ENCODE assay signal across 21 cellular contexts in the genomic region with DNA sequence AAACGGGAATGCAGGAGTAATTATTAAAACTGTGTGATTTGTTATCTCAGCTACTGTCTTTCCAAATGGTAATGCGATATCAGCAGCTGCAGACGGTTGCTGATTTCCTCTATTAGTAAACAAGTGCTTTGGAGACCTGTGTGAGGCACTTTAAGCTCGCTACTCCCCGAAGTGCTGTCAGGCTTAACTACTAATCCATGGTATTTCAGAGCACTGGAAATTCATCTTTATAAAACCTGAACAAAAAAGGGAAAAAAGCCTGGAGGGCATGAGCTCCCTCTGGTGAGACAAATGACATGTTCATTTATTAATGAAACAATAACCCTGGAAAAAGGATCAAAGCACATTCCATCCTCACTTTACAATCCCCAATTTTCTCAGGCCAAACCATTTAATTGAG.
A peak's percentile ranks its signal among the peaks of the same experiment; 100 is the strongest.
DNase-seq lines count a peak whose midpoint lies in the region; ATAC-seq, FAIRE-seq and TF ChIP-seq lines count a peak whose summit lies in the region.
"Had no signal": no experiment of that assay in that cellular context is flagged by ENCODE, and none has a peak within 500 bp of the region (broad histone marks: within the 10 kb centered on the region; RNA-seq: fewer than 3 reads in every experiment).

No MANE protein-coding gene starts in this region.

- H3K56ac ChIP-seq in H1 (replicated peaks; ENCODE audit: insufficient read length, low read depth, low read length) = no peak overlapping the region

- ATAC-seq in GM21576 (IDR thresholded peaks at IDR 0.05; ENCODE audit: unreplicated experiment) (no peak), T-cell (replicated peaks in 1 of 4) (no peak)
- ATAC-seq: activated T-helper 17 cell treated with anti-CD3 and anti-CD28 coated beads, Interleukin-2, amount 50 U/mL, for 72 hours; HCT116; left colon; natural killer cell treated with Interleukin-12 subunit alpha and Interleukin-12 subunit beta and Interleukin-15 and Interleukin-18, amount 100 ng/mL, for 72 hours; stimulated activated naive B cell treated with anti-CD40 and anti-IgM and Interleukin-4, amounts not matched to agents 10 μg/mL and 1 μg/mL and 100 μg/mL, for 72 hours had no signal

- no peak overlapping the region for H4K5ac ChIP-seq in H1 (ENCODE audit: insufficient read length, low read depth, low read length)

- DNase-seq in D721Med (ENCODE audit: insufficient read length, low spot score) (no peak), NCI-H1105 treated with DMSO at 0.1 percent for 48 hours (lab: John Stamatoyannopoulos, UW) (peak; percentile 84), NCI-H748 treated with DMSO at 0.1 percent for 48 hours (lab: John Stamatoyannopoulos, UW) (peak; percentile 39), H1 (ENCODE audit: low read depth in 1 of 2, low spot score in 2 of 2) (no peak), T-cell (no peak), amniotic stem cell (lab: John Stamatoyannopoulos, UW) (no peak), Calu3 (no peak)
- DNase-seq: activated CD4-positive, alpha-beta T cell treated with anti-CD3 and anti-CD28 coated beads, Interleukin-2, amount 10 ng/mL, durations not matched to agents 24 days and 14 days; activated naive CD8-positive, alpha-beta T cell treated with anti-CD3 and anti-CD28 coated beads, Interleukin-2, amount 10 ng/mL, durations not matched to agents 7 days and 5 days; CD4-positive, alpha-beta memory T cell; colonic mucosa; endodermal cell; KG1; left colon; posterior cingulate gyrus; stimulated activated naive B cell treated with anti-CD40 and anti-IgM and Interleukin-4, amounts not matched to agents 10 μg/mL and 1 μg/mL and 100 μg/mL, for 72 hours had no signal

- H2BK15ac ChIP-seq in H1 (ENCODE audit: low read length) = no peak overlapping the region

- no peak overlapping the region for H3K4ac ChIP-seq in H1 (replicated peaks; ENCODE audit: insufficient read length, low read depth, low read length)

- no peak overlapping the region for H3K4me2 ChIP-seq in H1 (ENCODE audit: insufficient read depth in 1 of 2, low read depth in 2 of 2, low read length in 2 of 2)

- no peak overlapping the region for H3K14ac ChIP-seq in H1 (ENCODE audit: insufficient read length)

- H3K27ac ChIP-seq in H1 (ENCODE audit: low read depth, low read length) = no peak overlapping the region
- H3K27ac ChIP-seq: colonic mucosa had no signal

- H3K36me3 ChIP-seq in H1 (ENCODE audit: control insufficient read depth in 2 of 4, insufficient read depth in 4 of 4, low read length in 3 of 4) = no peaks in the 10 kb centered on the region
- H3K36me3 ChIP-seq: colonic mucosa had no signal

- no peaks in the 10 kb centered on the region for H3K79me2 ChIP-seq in H1 (ENCODE audit: control insufficient read depth in 1 of 2, insufficient read depth in 2 of 2, low read length in 2 of 2)

- TF ChIP-seq POLR2A in H1 (IDR thresholded peaks at IDR 0.05; ENCODE audit: control extremely low read depth in 1 of 2, low read depth in 2 of 2, low read length in 2 of 2) = no peak

- H3K27me3 ChIP-seq in H1 (replicated peaks in 1 of 4; ENCODE audit: control insufficient read depth in 3 of 4, extremely low read depth in 1 of 4, insufficient read depth in 3 of 4, low read length in 3 of 4) = no peaks in the 10 kb centered on the region
- H3K27me3 ChIP-seq: colonic mucosa had no signal

- H3K27ac Mint-ChIP-seq in T-cell = no peak overlapping the region
- H3K27ac Mint-ChIP-seq in Calu3 (ENCODE audit: unreplicated experiment) = no peak overlapping the region
- H3K27ac Mint-ChIP-seq: activated CD4-positive, alpha-beta T cell treated with anti-CD3 and anti-CD28 coated beads, Interleukin-2, amount 10 ng/mL, durations not matched to agents 24 days and 14 days; activated naive CD8-positive, alpha-beta T cell treated with anti-CD3 and anti-CD28 coated beads, Interleukin-2, amount 10 ng/mL, durations not matched to agents 7 days and 5 days; activated T-helper 17 cell treated with anti-CD3 and anti-CD28 coated beads, Interleukin-2, amount 50 U/mL, for 72 hours; brain; CD4-positive, alpha-beta memory T cell; endodermal cell; natural killer cell treated with Interleukin-12 subunit alpha and Interleukin-12 subunit beta and Interleukin-15 and Interleukin-18, amount 100 ng/mL, for 72 hours; stimulated activated naive B cell treated with anti-CD40 and anti-IgM and Interleukin-4, amounts not matched to agents 10 μg/mL and 1 μg/mL and 100 μg/mL, for 72 hours had no signal

- H4K91ac ChIP-seq in H1 (replicated peaks; ENCODE audit: insufficient read length, low read length) = no peak overlapping the region

- TF ChIP-seq CTCF in D721Med (IDR thresholded peaks at IDR 0.05; ENCODE audit: insufficient read depth, missing control alignments) = peak; percentile 40
- TF ChIP-seq CTCF in H1 (IDR thresholded peaks at IDR 0.05; ENCODE audit: control extremely low read depth in 1 of 3, insufficient read depth in 1 of 3, low read depth in 1 of 3, low read length in 3 of 3) = no peak
- TF ChIP-seq CTCF in Calu3 (IDR thresholded peaks at IDR 0.05; ENCODE audit: unreplicated experiment) = no peak

- BruUV-seq in Calu3 (replicated peaks; lab: Mats Ljungman, UMichigan) = no TSS peak

- 52% methylated on average over 5 of the region's 5 CpGs; no CpG with 5 or more reads in 1 of the 2 experiments for WGBS in H1 (ENCODE audit: extremely low coverage in 1 of 2, insufficient coverage in 1 of 2, insufficient read length in 1 of 2, insufficient replicate concordance in 2 of 2, low coverage in 1 of 2, low lambda C conversion rate in 2 of 2, missing lambda C conversion rate in 1 of 2), 2 experiments

- peaks cover 6% of the 10 kb centered on the region in 2 donors for H3K27me3 Mint-ChIP-seq in T-cell
- H3K27me3 Mint-ChIP-seq in Calu3 (ENCODE audit: unreplicated experiment) = peaks cover 34% of the 10 kb centered on the region
- H3K27me3 Mint-ChIP-seq: activated CD4-positive, alpha-beta T cell treated with anti-CD3 and anti-CD28 coated beads, Interleukin-2, amount 10 ng/mL, durations not matched to agents 24 days and 14 days had no signal

- H3K4me3 Mint-ChIP-seq in T-cell (no peak overlapping the region), Calu3 (ENCODE audit: low read depth, unreplicated experiment) (no peak overlapping the region)
- H3K4me3 Mint-ChIP-seq: activated CD4-positive, alpha-beta T cell treated with anti-CD3 and anti-CD28 coated beads, Interleukin-2, amount 10 ng/mL, durations not matched to agents 24 days and 14 days; activated naive CD8-positive, alpha-beta T cell treated with anti-CD3 and anti-CD28 coated beads, Interleukin-2, amount 10 ng/mL, durations not matched to agents 7 days and 5 days; activated T-helper 17 cell treated with anti-CD3 and anti-CD28 coated beads, Interleukin-2, amount 50 U/mL, for 72 hours; brain; CD4-positive, alpha-beta memory T cell; endodermal cell; natural killer cell treated with Interleukin-12 subunit alpha and Interleukin-12 subunit beta and Interleukin-15 and Interleukin-18, amount 100 ng/mL, for 72 hours; stimulated activated naive B cell treated with anti-CD40 and anti-IgM and Interleukin-4, amounts not matched to agents 10 μg/mL and 1 μg/mL and 100 μg/mL, for 72 hours had no signal

- no peak overlapping the region for H2BK5ac ChIP-seq in H1 (ENCODE audit: low read depth, low read length)

- TF ChIP-seq EP300 in H1 (IDR thresholded peaks at IDR 0.05; ENCODE audit: borderline replicate concordance in 1 of 2, low read depth in 2 of 2, low read length in 2 of 2) = no peak

- H3K4me1 ChIP-seq in H1 (replicated peaks in 1 of 4; ENCODE audit: control insufficient read depth in 3 of 4, insufficient read depth in 4 of 4, low read length in 3 of 4) = peaks cover 0 to 7% (median 0%) of the 10 kb centered on the region in 4 experiments; a peak in 2 of 7 replicates
- H3K4me1 ChIP-seq: colonic mucosa had no signal

- H3K9me3 Mint-ChIP-seq in T-cell = no peaks in the 10 kb centered on the region
- H3K9me3 Mint-ChIP-seq in Calu3 (ENCODE audit: low read depth, unreplicated experiment) = no peaks in the 10 kb centered on the region
- H3K9me3 Mint-ChIP-seq: activated CD4-positive, alpha-beta T cell treated with anti-CD3 and anti-CD28 coated beads, Interleukin-2, amount 10 ng/mL, durations not matched to agents 24 days and 14 days; activated naive CD8-positive, alpha-beta T cell treated with anti-CD3 and anti-CD28 coated beads, Interleukin-2, amount 10 ng/mL, durations not matched to agents 7 days and 5 days; activated T-helper 17 cell treated with anti-CD3 and anti-CD28 coated beads, Interleukin-2, amount 50 U/mL, for 72 hours; endodermal cell; natural killer cell treated with Interleukin-12 subunit alpha and Interleukin-12 subunit beta and Interleukin-15 and Interleukin-18, amount 100 ng/mL, for 72 hours; stimulated activated naive B cell treated with anti-CD40 and anti-IgM and Interleukin-4, amounts not matched to agents 10 μg/mL and 1 μg/mL and 100 μg/mL, for 72 hours had no signal

- H3K9ac ChIP-seq in H1 (replicated peaks in 1 of 4; ENCODE audit: extremely low read depth in 1 of 4, low read depth in 3 of 4, low read length in 3 of 4) = no peak overlapping the region

- no peaks in the 10 kb centered on the region for H3K79me1 ChIP-seq in H1 (ENCODE audit: low read depth, low read length)

- no peak for TF ChIP-seq RAD21 in H1 (IDR thresholded peaks at IDR 0.05 in 1 of 2, conservative IDR thresholded peaks at IDR 0.05 in 1 of 2; ENCODE audit: low read depth in 2 of 2, low read length in 2 of 2)

- intact Hi-C loops in Calu3 (cut with micrococcal nuclease; ENCODE audit: unreplicated experiment) = no loop called here

- FAIRE-seq in D721Med (lab: Jason Lieb, UNC) (peak; percentile 82), H1 (lab: Jason Lieb, UNC) (peak; percentile 50)

- H3K23me2 ChIP-seq in H1 (ENCODE audit: low read depth, low read length) = no peaks in the 10 kb centered on the region

- POLR2A ChIA-PET in H1 (lab: Charles Lee; ENCODE audit: partially characterized antibody) (no interaction called here), T-cell (lab: Charles Lee) (no interaction called here)

- no peak overlapping the region for H2BK20ac ChIP-seq in H1 (ENCODE audit: low read length)

- no peaks in the 10 kb centered on the region for H3K36me3 Mint-ChIP-seq in T-cell
- no peaks in the 10 kb centered on the region for H3K36me3 Mint-ChIP-seq in Calu3 (ENCODE audit: insufficient read depth, unreplicated experiment)
- H3K36me3 Mint-ChIP-seq: activated naive CD8-positive, alpha-beta T cell treated with anti-CD3 and anti-CD28 coated beads, Interleukin-2, amount 10 ng/mL, durations not matched to agents 7 days and 5 days; brain; CD4-positive, alpha-beta memory T cell; natural killer cell treated with Interleukin-12 subunit alpha and Interleukin-12 subunit beta and Interleukin-15 and Interleukin-18, amount 100 ng/mL, for 72 hours; stimulated activated naive B cell treated with anti-CD40 and anti-IgM and Interleukin-4, amounts not matched to agents 10 μg/mL and 1 μg/mL and 100 μg/mL, for 72 hours had no signal

- H2BK120ac ChIP-seq in H1 (replicated peaks; ENCODE audit: low read depth, low read length) = no peak overlapping the region

- H2AFZ ChIP-seq in H1 (ENCODE audit: low read length) = no peak overlapping the region

- CTCF ChIA-PET in H1 (lab: Charles Lee; ENCODE audit: partially characterized antibody) (interaction anchor here (0.6 kb wide), 2 partner anchors 88 to 395 kb away, joined by 3 read pairs; no protein-coding TSS in a partner anchor), T-cell (lab: Charles Lee) (no interaction called here), Calu3 (lab: Charles Lee) (no interaction called here)

- H3K9me3 ChIP-seq in H1 (ENCODE audit: insufficient read depth in 2 of 2, low read depth in 1 of 2, low read length in 1 of 2) = no peaks in the 10 kb centered on the region
- H3K9me3 ChIP-seq: colonic mucosa had no signal

- no peak overlapping the region for H2BK12ac ChIP-seq in H1 (ENCODE audit: low read depth, low read length)

- H4K20me1 ChIP-seq in H1 (replicated peaks in 1 of 2; ENCODE audit: control insufficient read depth in 1 of 2, insufficient read depth in 2 of 2, low read length in 2 of 2) = no peaks in the 10 kb centered on the region

- no peaks in the 10 kb centered on the region for H3K4me1 Mint-ChIP-seq in T-cell
- H3K4me1 Mint-ChIP-seq in Calu3 (ENCODE audit: low read depth, unreplicated experiment) = peaks cover 9% of the 10 kb centered on the region
- H3K4me1 Mint-ChIP-seq: activated CD4-positive, alpha-beta T cell treated with anti-CD3 and anti-CD28 coated beads, Interleukin-2, amount 10 ng/mL, durations not matched to agents 24 days and 14 days; activated naive CD8-positive, alpha-beta T cell treated with anti-CD3 and anti-CD28 coated beads, Interleukin-2, amount 10 ng/mL, durations not matched to agents 7 days and 5 days; activated T-helper 17 cell treated with anti-CD3 and anti-CD28 coated beads, Interleukin-2, amount 50 U/mL, for 72 hours; CD4-positive, alpha-beta memory T cell; stimulated activated naive B cell treated with anti-CD40 and anti-IgM and Interleukin-4, amounts not matched to agents 10 μg/mL and 1 μg/mL and 100 μg/mL, for 72 hours had no signal

- H3K18ac ChIP-seq in H1 (ENCODE audit: extremely low read depth, low read length) = no peak overlapping the region

- no peak overlapping the region for H3K23ac ChIP-seq in H1 (ENCODE audit: insufficient read length)

- H3K4me3 ChIP-seq in H1 (ENCODE audit: extremely low read depth in 1 of 4, insufficient read depth in 2 of 4, low read depth in 3 of 4, low read length in 4 of 4) = no peak overlapping the region
- H3K4me3 ChIP-seq: colonic mucosa had no signal

- no peak overlapping the region for H2AK5ac ChIP-seq in H1 (ENCODE audit: low read depth, low read length)

- no peak overlapping the region for H4K8ac ChIP-seq in H1 (ENCODE audit: extremely low read depth, insufficient read depth, low read length)

Comparison
In these comparisons a context has a peak if more than half of its experiments do, and no peak if none do; other contexts are left out.
1. DNase-seq: peak in NCI-H1105 treated with DMSO at 0.1 percent for 48 hours (single experiment) and NCI-H748 treated with DMSO at 0.1 percent for 48 hours (single experiment); none in D721Med (single experiment), H1 (0 of 2), T-cell (0 of 34), amniotic stem cell (single experiment) and Calu3 (single experiment).